In genomic region chr18:48228301-48228715, GRCh38 we compare ENCODE assay signal across 1 cellular context.
TF ChIP-seq lines count a peak whose summit lies in the region.

No MANE protein-coding gene starts in this region.

TF ChIP-seq in HepG2, 621 proteins besides CTCF, POLR2A, EP300 and RAD21 (continued from another document):
- TF ChIP-seq PRDM10 (CRISPR knock-in tag; IDR thresholded peaks at IDR 0.05; ENCODE audit: low read depth) (no peak), ELF1 (CRISPR knock-in tag; IDR thresholded peaks at IDR 0.05) (no peak), MZF1 (CRISPR knock-in tag; IDR thresholded peaks at IDR 0.05; ENCODE audit: borderline replicate concordance) (no peak)
